ENCODE assay signal across 1 cellular context in genomic region chr1:154338875-154339274, GRCh38.
TF ChIP-seq lines count a peak whose summit lies in the region.

No MANE protein-coding gene starts in this region.

TF ChIP-seq in endothelial cell of umbilical vein, 7 proteins besides CTCF, POLR2A, EP300 and RAD21:
- no peak for TF ChIP-seq MYC (IDR thresholded peaks at IDR 0.05; ENCODE audit: low read depth, low read length)
- TF ChIP-seq FOS (IDR thresholded peaks at IDR 0.05; ENCODE audit: borderline replicate concordance, insufficient read depth, low read length) = no peak
- TF ChIP-seq, protein P1, sequence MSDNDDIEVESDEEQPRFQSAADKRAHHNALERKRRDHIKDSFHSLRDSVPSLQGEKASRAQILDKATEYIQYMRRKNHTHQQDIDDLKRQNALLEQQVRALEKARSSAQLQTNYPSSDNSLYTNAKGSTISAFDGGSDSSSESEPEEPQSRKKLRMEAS (IDR thresholded peaks at IDR 0.05; ENCODE audit: insufficient read depth, insufficient read length) = no peak
- TF ChIP-seq GATA2 (IDR thresholded peaks at IDR 0.05; ENCODE audit: insufficient read depth, insufficient read length, low read depth, low read length) = no peak
- TF ChIP-seq JUN (IDR thresholded peaks at IDR 0.05; ENCODE audit: borderline replicate concordance, insufficient read depth, insufficient read length, low read depth) = no peak
- no peak for TF ChIP-seq EZH2 (IDR thresholded peaks at IDR 0.05; ENCODE audit: borderline replicate concordance, low read depth, low read length, severe bottlenecking)
- TF ChIP-seq POLR2AphosphoS5 (IDR thresholded peaks at IDR 0.05; ENCODE audit: insufficient read depth, low read depth, low read length) = no peak
